Comparison of ENCODE assay signal across 18 cellular contexts in the genomic region with DNA sequence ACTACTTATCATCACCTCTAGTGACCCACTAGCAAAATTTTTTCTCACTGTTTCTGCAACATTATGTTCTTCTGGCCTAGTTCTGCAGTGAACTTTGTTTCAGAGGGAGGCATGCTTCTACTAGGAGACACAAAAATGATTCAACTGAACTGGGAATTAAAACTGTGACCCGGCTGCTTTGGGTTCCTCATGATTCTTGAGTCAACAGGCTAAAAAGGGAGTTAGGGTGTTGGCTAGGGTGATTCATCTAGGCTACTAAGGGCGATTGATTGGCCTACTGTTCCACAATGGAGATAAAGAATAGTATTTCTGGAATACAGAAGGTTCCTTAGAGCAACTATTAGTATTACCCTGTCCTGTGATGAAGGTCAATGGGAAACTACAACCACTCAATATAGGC.
A peak's percentile ranks its signal among the peaks of the same experiment; 100 is the strongest.
DNase-seq lines count a peak whose midpoint lies in the region; ATAC-seq and TF ChIP-seq lines count a peak whose summit lies in the region.
"Had no signal": no experiment of that assay in that cellular context is flagged by ENCODE, and none has a peak within 500 bp of the region (broad histone marks: within the 10 kb centered on the region; RNA-seq: fewer than 3 reads in every experiment).

No MANE protein-coding gene starts in this region.

- no TSS peak for BruUV-seq in mammary epithelial cell (replicated peaks; lab: Mats Ljungman, UMichigan)

- no peak overlapping the region for H3K14ac ChIP-seq in mesenchymal stem cell (ENCODE audit: low read length in 2 of 2)

- H3K27ac ChIP-seq in mammary epithelial cell (ENCODE audit: insufficient read depth, low read depth, low read length) (no peak overlapping the region), breast epithelium (no peak overlapping the region), mesenchymal stem cell (ENCODE audit: low read length, poor library complexity, severe bottlenecking) (no peak overlapping the region), thyroid gland (no peak overlapping the region)
- H3K27ac ChIP-seq: 22Rv1, KMS-11, SK-N-MC had no signal

- H2AK5ac ChIP-seq in mesenchymal stem cell (ENCODE audit: low read length, severe bottlenecking): no peak overlapping the region

- H4K20me1 ChIP-seq in mammary epithelial cell (ENCODE audit: insufficient read depth, low read length): no peaks in the 10 kb centered on the region

- dilution Hi-C loops in mammary epithelial cell (cut with HindIII; ENCODE audit: low sequenced_read_pairs): no loop called here

- H3K23ac ChIP-seq in mesenchymal stem cell (ENCODE audit: low read length in 2 of 2): no peak overlapping the region

- intact Hi-C loops in mammary epithelial cell (cut with micrococcal nuclease) (no loop called here), breast epithelium (cut with DNase I; ENCODE audit: low total_unique reads) (no loop called here), thyroid gland (cut with DNase I) (no loop called here)

- H2BK5ac ChIP-seq in mesenchymal stem cell (ENCODE audit: low read depth, low read length, poor library complexity, severe bottlenecking): no peak overlapping the region

- DNase-seq in mammary epithelial cell (peak; percentile 39), breast epithelium (ENCODE audit: low spot score in 2 of 2) (no peak), mesenchymal stem cell (no peak), DMS 273 (lab: John Stamatoyannopoulos, UW; ENCODE audit: unreplicated experiment) (no peak), thyroid gland (no peak), dermis blood vessel endothelial cell (no peak), NOMO-1 treated with dmso at 0.1 percent for 144 hours (lab: John Stamatoyannopoulos, UW; ENCODE audit: unreplicated experiment) (no peak)
- DNase-seq: DMS 273 treated with DMSO at 0.1 percent for 48 hours, DND-41, NCI-H1436 treated with DMSO at 0.1 percent for 48 hours, NCI-H2029 treated with DMSO at 0.1 percent for 48 hours, NCI-H2171 treated with DMSO at 0.1 percent for 48 hours, OCI-M1, SHP77 had no signal

- 43% methylated on average over 2 of the region's 2 CpGs for WGBS in mammary epithelial cell (ENCODE audit: low coverage, missing lambda C conversion rate)
- 100% methylated on average over 1 of the region's 2 CpGs for WGBS in mesenchymal stem cell
- 90% methylated on average over 2 of the region's 2 CpGs for WGBS in thyroid gland, 2 donors

- no peak overlapping the region for H2BK12ac ChIP-seq in mesenchymal stem cell (ENCODE audit: low read length in 2 of 2)

- no peak overlapping the region for H3K4me2 ChIP-seq in mammary epithelial cell (ENCODE audit: insufficient read depth, low read depth, low read length)
- no peak overlapping the region for H3K4me2 ChIP-seq in mesenchymal stem cell (ENCODE audit: low read length, poor library complexity, severe bottlenecking)
- H3K4me2 ChIP-seq: KMS-11 had no signal

- H3K9me3 ChIP-seq in mammary epithelial cell (replicated peaks; ENCODE audit: insufficient read depth, low read length) (no peaks in the 10 kb centered on the region), breast epithelium (no peaks in the 10 kb centered on the region), mesenchymal stem cell (ENCODE audit: control insufficient read depth, low read length) (no peaks in the 10 kb centered on the region), thyroid gland (no peaks in the 10 kb centered on the region)

- H3K4me1 ChIP-seq in mammary epithelial cell (ENCODE audit: insufficient read depth, low read length) (no peaks in the 10 kb centered on the region), breast epithelium (no peaks in the 10 kb centered on the region), mesenchymal stem cell (ENCODE audit: control insufficient read depth, insufficient read depth, low read depth, low read length) (no peaks in the 10 kb centered on the region), thyroid gland (no peaks in the 10 kb centered on the region)

- CTCF ChIA-PET in mammary epithelial cell (lab: Charles Lee; ENCODE audit: low non-redundant PET): no interaction called here

- no peaks in the 10 kb centered on the region for H3K36me3 ChIP-seq in mammary epithelial cell (ENCODE audit: insufficient read depth, low read length)
- H3K36me3 ChIP-seq in breast epithelium: no peaks in the 10 kb centered on the region
- no peaks in the 10 kb centered on the region for H3K36me3 ChIP-seq in mesenchymal stem cell (ENCODE audit: control insufficient read depth in 1 of 2, insufficient read depth in 2 of 2, low read depth in 1 of 2, low read length in 2 of 2)
- H3K36me3 ChIP-seq in thyroid gland: no peaks in the 10 kb centered on the region

- H3K18ac ChIP-seq in mesenchymal stem cell (ENCODE audit: low read depth in 1 of 2, low read length in 2 of 2): no peak overlapping the region

- H3K79me2 ChIP-seq in mammary epithelial cell (ENCODE audit: insufficient read depth, low read length): no peaks in the 10 kb centered on the region

- H3K9ac ChIP-seq in mammary epithelial cell (ENCODE audit: insufficient read depth, low read length) (no peak overlapping the region), mesenchymal stem cell (ENCODE audit: low read length) (peak overlapping the region; percentile 60)
- H3K9ac ChIP-seq: KMS-11 had no signal

- H4K91ac ChIP-seq in mesenchymal stem cell (ENCODE audit: low read length): no peak overlapping the region

- H3K4ac ChIP-seq in mesenchymal stem cell (ENCODE audit: low read depth in 1 of 2, low read length in 2 of 2): no peak overlapping the region

- in situ Hi-C loops in mammary epithelial cell (cut with MboI; ENCODE audit: low sequenced_read_pairs in 2 of 2): no loop called here

- H2BK120ac ChIP-seq in mesenchymal stem cell (ENCODE audit: low read depth, low read length): no peak overlapping the region

- TF ChIP-seq CTCF in mammary epithelial cell (conservative IDR thresholded peaks at IDR 0.05 in 1 of 2, IDR thresholded peaks at IDR 0.05 in 1 of 2; ENCODE audit: extremely low read depth in 1 of 2, insufficient read depth in 1 of 2, low read depth in 1 of 2, low read length in 2 of 2) (no peak), breast epithelium (IDR thresholded peaks at IDR 0.05) (no peak), thyroid gland (IDR thresholded peaks at IDR 0.05) (no peak)

- ATAC-seq in esophagus mucosa: peak; percentile 69

- no peak overlapping the region for H2BK15ac ChIP-seq in mesenchymal stem cell (ENCODE audit: low read depth, poor library complexity, severe bottlenecking)

- H2AFZ ChIP-seq in mammary epithelial cell (ENCODE audit: low read depth, low read length) (no peak overlapping the region), mesenchymal stem cell (ENCODE audit: low read depth, low read length) (no peak overlapping the region)

- H4K8ac ChIP-seq in mesenchymal stem cell (ENCODE audit: low read length): no peak overlapping the region

- no peaks in the 10 kb centered on the region for H3K79me1 ChIP-seq in mesenchymal stem cell (replicated peaks; ENCODE audit: low read length, poor library complexity, severe bottlenecking)

- TF ChIP-seq POLR2A in breast epithelium (IDR thresholded peaks at IDR 0.05): no peak
- no peak for TF ChIP-seq POLR2A in thyroid gland (IDR thresholded peaks at IDR 0.05)

- H3K27me3 ChIP-seq in mammary epithelial cell (ENCODE audit: insufficient read depth, low read length) (peaks cover 2% of the 10 kb centered on the region), breast epithelium (no peaks in the 10 kb centered on the region), mesenchymal stem cell (ENCODE audit: control insufficient read depth in 1 of 2, insufficient read depth in 1 of 2, low read length in 2 of 2) (no peaks in the 10 kb centered on the region), thyroid gland (no peaks in the 10 kb centered on the region)

- H3K4me3 ChIP-seq in mammary epithelial cell (replicated peaks in 1 of 3; ENCODE audit: insufficient read depth in 1 of 3, low read depth in 2 of 3, low read length in 3 of 3) (no peak overlapping the region), breast epithelium (no peak overlapping the region), mesenchymal stem cell (ENCODE audit: insufficient read depth in 1 of 2, low read depth in 1 of 2, low read length in 2 of 2) (peak overlapping the region in 1 of 2 experiments; percentile 30), thyroid gland (replicated peaks in 1 of 3) (no peak overlapping the region)
- H3K4me3 ChIP-seq: SK-N-MC had no signal
